24 cellular contexts compared by ENCODE assay signal in genomic region chr5:96943829-96944228, GRCh38. TPM values are rescaled to one million over a fixed set of nuclear protein-coding genes. Genes with fewer than 3 reads are reported as not detected.
A peak's percentile ranks its signal among the peaks of the same experiment; 100 is the strongest.
DNase-seq lines count a peak whose midpoint lies in the region; ATAC-seq and TF ChIP-seq lines count a peak whose summit lies in the region.
"Had no signal": no experiment of that assay in that cellular context is flagged by ENCODE, and none has a peak within 500 bp of the region (broad histone marks: within the 10 kb centered on the region; RNA-seq: fewer than 3 reads in every experiment).

No MANE protein-coding gene starts in this region.

- peaks cover 6% of the 10 kb centered on the region for H3K36me3 Mint-ChIP-seq in activated naive CD4-positive, alpha-beta T cell treated with anti-CD3 and anti-CD28 coated beads for 36 hours (ENCODE audit: low read depth)
- H3K36me3 Mint-ChIP-seq in immature natural killer cell, result peaks cover 0 to 7% (median 5%) of the 10 kb centered on the region in 3 donors
- peaks cover 18 to 30% of the 10 kb centered on the region in 2 donors for H3K36me3 Mint-ChIP-seq in stimulated activated naive B cell treated with anti-CD40 and anti-IgM and Interleukin-4, amounts not matched to agents 10 μg/mL and 1 μg/mL and 100 μg/mL, for 72 hours

- peak overlapping the region; percentile 33 for H3K27ac Mint-ChIP-seq in activated naive CD4-positive, alpha-beta T cell treated with anti-CD3 and anti-CD28 coated beads for 36 hours
- H3K27ac Mint-ChIP-seq in immature natural killer cell, result peak overlapping the region; percentile 68 to 85 (median 77)
- peak overlapping the region; percentile 62 for H3K27ac Mint-ChIP-seq in stimulated activated naive B cell treated with anti-CD40 and anti-IgM and Interleukin-4, amounts not matched to agents 10 μg/mL and 1 μg/mL and 100 μg/mL, for 72 hours
- H3K27ac Mint-ChIP-seq: stimulated activated effector memory CD8-positive, alpha-beta T cell treated with anti-CD3 and anti-CD28 coated beads, Interleukin-12 subunit alpha, Interleukin-12 subunit beta, amount 100 ng/mL, for 72 hours had no signal

- TF ChIP-seq CTCF in SU-DHL-6 (IDR thresholded peaks at IDR 0.05; ENCODE audit: insufficient read depth, low read length, poor library complexity, severe bottlenecking), result no peak

- no peaks in the 10 kb centered on the region for H3K27me3 Mint-ChIP-seq in activated naive CD4-positive, alpha-beta T cell treated with anti-CD3 and anti-CD28 coated beads for 36 hours (ENCODE audit: low read depth)
- no peaks in the 10 kb centered on the region for H3K27me3 Mint-ChIP-seq in immature natural killer cell (ENCODE audit: low read depth in 3 of 3)
- H3K27me3 Mint-ChIP-seq in stimulated activated naive B cell treated with anti-CD40 and anti-IgM and Interleukin-4, amounts not matched to agents 10 μg/mL and 1 μg/mL and 100 μg/mL, for 72 hours, result no peaks in the 10 kb centered on the region

- 0 out of 2 replicates have a peak overlapping the region, but pooled peaks have one; percentile 4 for H3K27ac ChIP-seq in SU-DHL-6 (ENCODE audit: low read depth, low read length)
- H3K27ac ChIP-seq: epithelial cell of prostate, foreskin keratinocyte, thyroid gland had no signal

- no peak overlapping the region for H3K4me3 Mint-ChIP-seq in activated naive CD4-positive, alpha-beta T cell treated with anti-CD3 and anti-CD28 coated beads for 36 hours
- peak overlapping the region in 3 of 5 donors; percentile 9 to 39 (median 31) for H3K4me3 Mint-ChIP-seq in immature natural killer cell
- H3K4me3 Mint-ChIP-seq in stimulated activated naive B cell treated with anti-CD40 and anti-IgM and Interleukin-4, amounts not matched to agents 10 μg/mL and 1 μg/mL and 100 μg/mL, for 72 hours, result no peak overlapping the region
- H3K4me3 Mint-ChIP-seq: stimulated activated effector memory CD8-positive, alpha-beta T cell treated with anti-CD3 and anti-CD28 coated beads, Interleukin-12 subunit alpha, Interleukin-12 subunit beta, amount 100 ng/mL, for 72 hours had no signal

- H4K20me1 ChIP-seq in SU-DHL-6 (ENCODE audit: low read depth, low read length), result peaks cover 9% of the 10 kb centered on the region; the same call in 1 of the 2 replicates

- H3K9me3 Mint-ChIP-seq in activated naive CD4-positive, alpha-beta T cell treated with anti-CD3 and anti-CD28 coated beads for 36 hours, result no peaks in the 10 kb centered on the region
- no peaks in the 10 kb centered on the region for H3K9me3 Mint-ChIP-seq in immature natural killer cell
- H3K9me3 Mint-ChIP-seq in stimulated activated naive B cell treated with anti-CD40 and anti-IgM and Interleukin-4, amounts not matched to agents 10 μg/mL and 1 μg/mL and 100 μg/mL, for 72 hours, result no peaks in the 10 kb centered on the region
- H3K9me3 Mint-ChIP-seq: stimulated activated effector memory CD8-positive, alpha-beta T cell treated with anti-CD3 and anti-CD28 coated beads, Interleukin-12 subunit alpha, Interleukin-12 subunit beta, amount 100 ng/mL, for 72 hours had no signal

- peaks cover 14% of the 10 kb centered on the region; the same call in 1 of the 2 replicates for H3K36me3 ChIP-seq in SU-DHL-6 (ENCODE audit: low read length)
- H3K36me3 ChIP-seq: thyroid gland had no signal

- no peak overlapping the region for H2AFZ ChIP-seq in SU-DHL-6 (ENCODE audit: low read depth, low read length, severe bottlenecking)

- no peaks in the 10 kb centered on the region for H3K27me3 ChIP-seq in SU-DHL-6 (ENCODE audit: low read length)
- H3K27me3 ChIP-seq: foreskin keratinocyte, thyroid gland had no signal

- no peaks in the 10 kb centered on the region for H3K9me2 ChIP-seq in SU-DHL-6 (replicated peaks; ENCODE audit: insufficient read depth, low read length)

- ATAC-seq in stimulated activated naive B cell treated with anti-CD40 and anti-IgM and Interleukin-4, amounts not matched to agents 10 μg/mL and 1 μg/mL and 100 μg/mL, for 72 hours (replicated peaks), result no peak
- ATAC-seq in HG02678 (IDR thresholded peaks at IDR 0.05; ENCODE audit: unreplicated experiment), result no peak
- ATAC-seq: activated CD4-positive, CD25-positive, alpha-beta regulatory T cell treated with anti-CD3 and anti-CD28 coated beads, Interleukin-2, amount 50 U/mL, for 24 hours; foreskin keratinocyte; stimulated activated effector memory CD8-positive, alpha-beta T cell treated with anti-CD3 and anti-CD28 coated beads, Interleukin-12 subunit alpha, Interleukin-12 subunit beta, amount 100 ng/mL, for 72 hours had no signal

- H3K9ac ChIP-seq in SU-DHL-6 (ENCODE audit: low read length), result no peak overlapping the region

- H3K4me2 ChIP-seq in SU-DHL-6 (ENCODE audit: low read depth, low read length, poor library complexity, severe bottlenecking), result no peak overlapping the region

- CTCF ChIA-PET in activated naive CD4-positive, alpha-beta T cell treated with anti-CD3 and anti-CD28 coated beads for 36 hours (lab: Charles Lee), result no interaction called here

- no peaks in the 10 kb centered on the region for H3K9me3 ChIP-seq in SU-DHL-6 (ENCODE audit: insufficient read depth, low read length)
- H3K9me3 ChIP-seq: thyroid gland had no signal

- H3K4me1 Mint-ChIP-seq in activated naive CD4-positive, alpha-beta T cell treated with anti-CD3 and anti-CD28 coated beads for 36 hours (ENCODE audit: low read depth), result peaks cover 61% of the 10 kb centered on the region
- peaks cover 85 to 100% of the 10 kb centered on the region in 2 donors for H3K4me1 Mint-ChIP-seq in immature natural killer cell
- H3K4me1 Mint-ChIP-seq in stimulated activated naive B cell treated with anti-CD40 and anti-IgM and Interleukin-4, amounts not matched to agents 10 μg/mL and 1 μg/mL and 100 μg/mL, for 72 hours, result peaks cover 24 to 63% of the 10 kb centered on the region in 2 donors

- intact Hi-C loops in activated naive CD4-positive, alpha-beta T cell treated with anti-CD3 and anti-CD28 coated beads for 36 hours (cut with micrococcal nuclease), result no loop called here

- H3F3A ChIP-seq in SU-DHL-6 (ENCODE audit: insufficient read depth), result peaks cover 30% of the 10 kb centered on the region; the same call in 1 of the 2 replicates

- no peak overlapping the region for H3K4me3 ChIP-seq in SU-DHL-6 (ENCODE audit: insufficient read depth, low read length, poor library complexity, severe bottlenecking)
- H3K4me3 ChIP-seq: thyroid gland had no signal

- H3K79me2 ChIP-seq in SU-DHL-6 (ENCODE audit: insufficient read depth, low read length), result peaks cover 97% of the 10 kb centered on the region

- no peak for DNase-seq in activated naive CD4-positive, alpha-beta T cell treated with anti-CD3 and anti-CD28 coated beads for 36 hours
- no peak for DNase-seq in activated naive CD4-positive, alpha-beta T cell treated with Interleukin-2 at 50 U/mL for 16 hours
- no peak for DNase-seq in immature natural killer cell
- DNase-seq in stimulated activated naive B cell treated with anti-CD40 and anti-IgM and Interleukin-4, amounts not matched to agents 10 μg/mL and 1 μg/mL and 100 μg/mL, for 72 hours, result no peak
- no peak for DNase-seq in NCI-H82 treated with DMSO at 0.1 percent for 48 hours (lab: John Stamatoyannopoulos, UW; ENCODE audit: unreplicated experiment)
- no peak for DNase-seq in middle frontal gyrus (ENCODE audit: extremely low spot score, low spot score)
- DNase-seq: ACHN; DND-41; foreskin keratinocyte; HCEC 1CT; hypothalamus; mesendoderm; NCI-H1048; NCI-H2081 treated with DMSO at 0.1 percent for 48 hours; NCI-H524 treated with DMSO at 0.1 percent for 48 hours; retina; SHP77 treated with DMSO at 0.1 percent for 48 hours; stimulated activated CD4-positive, alpha-beta T cell treated with anti-CD3 and anti-CD28 coated beads, Interleukin-15, amount 100 ng/mL, for 24 hours; thyroid gland had no signal

RNA-seq across cellular contexts. Expression of gene LNPEP, which starts 7.9 kb away (rescaled TPM):
- total RNA-seq in activated naive CD4-positive, alpha-beta T cell treated with anti-CD3 and anti-CD28 coated beads for 36 hours, result 10 to 100 TPM; 76.1 to 77.7 TPM
- polyA plus RNA-seq in immature natural killer cell, result 10 to 100 TPM; 33.2 to 80.4 (median 39.9) TPM

Comparison
In these comparisons a context has a peak if more than half of its experiments do, and no peak if none do; other contexts are left out.
1. H3K4me3 Mint-ChIP-seq: peak in immature natural killer cell (3 of 5); none in activated naive CD4-positive, alpha-beta T cell treated with anti-CD3 and anti-CD28 coated beads for 36 hours (single experiment) and stimulated activated naive B cell treated with anti-CD40 and anti-IgM and Interleukin-4, amounts not matched to agents 10 μg/mL and 1 μg/mL and 100 μg/mL, for 72 hours (0 of 2).
2. Peak in every context shown above with its lines, with median percentiles within 50 percentile points of each other: H3K27ac Mint-ChIP-seq.